In genomic region chr7:55532150-55532917, GRCh38 we compare ENCODE assay signal across 10 cellular contexts. TPM values are rescaled to one million over a fixed set of nuclear protein-coding genes. Genes with fewer than 3 reads are reported as not detected.
DNase-seq lines count a peak whose midpoint lies in the region; ATAC-seq lines count a peak whose summit lies in the region.
"Had no signal": no experiment of that assay in that cellular context is flagged by ENCODE, and none has a peak within 500 bp of the region (broad histone marks: within the 10 kb centered on the region; RNA-seq: fewer than 3 reads in every experiment).

No MANE protein-coding gene starts in this region.

- no peak overlapping the region for H3K4me3 ChIP-seq in skin epidermis

- peaks cover 14% of the 10 kb centered on the region for H3K36me3 Mint-ChIP-seq in activated naive CD8-positive, alpha-beta T cell treated with anti-CD3 and anti-CD28 coated beads for 36 hours

- peaks cover 2% of the 10 kb centered on the region for H3K9me3 Mint-ChIP-seq in activated naive CD8-positive, alpha-beta T cell treated with anti-CD3 and anti-CD28 coated beads for 36 hours

- H3K27ac ChIP-seq in skin epidermis, result peak overlapping the region in 15 of 21 experiments; percentile 10 to 91 (median 72)

- H3K4me3 Mint-ChIP-seq in activated naive CD8-positive, alpha-beta T cell treated with anti-CD3 and anti-CD28 coated beads for 36 hours, result no peak overlapping the region

- peak overlapping the region; percentile 97 for H3K27ac Mint-ChIP-seq in activated naive CD8-positive, alpha-beta T cell treated with anti-CD3 and anti-CD28 coated beads for 36 hours
- H3K27ac Mint-ChIP-seq: progenitor cell of endocrine pancreas had no signal

- H3K27me3 Mint-ChIP-seq in activated naive CD8-positive, alpha-beta T cell treated with anti-CD3 and anti-CD28 coated beads for 36 hours, result no peaks in the 10 kb centered on the region
- H3K27me3 Mint-ChIP-seq: progenitor cell of endocrine pancreas had no signal

- peak; percentile 14 for ATAC-seq in GM18520 (IDR thresholded peaks at IDR 0.05; ENCODE audit: unreplicated experiment)
- ATAC-seq in HG02763 (IDR thresholded peaks at IDR 0.05; ENCODE audit: unreplicated experiment), result peak; percentile 12

- peaks cover 75% of the 10 kb centered on the region for H3K4me1 Mint-ChIP-seq in activated naive CD8-positive, alpha-beta T cell treated with anti-CD3 and anti-CD28 coated beads for 36 hours

- no peak for DNase-seq in activated naive CD8-positive, alpha-beta T cell treated with anti-CD3 and anti-CD28 coated beads for 36 hours
- DNase-seq in NCI-H1092 (lab: John Stamatoyannopoulos, UW) (no peak), KG1 (lab: John Stamatoyannopoulos, UW) (no peak), globus pallidus (ENCODE audit: low spot score) (no peak)
- DNase-seq: foreskin fibroblast, NCI-H1417 treated with DMSO at 0.1 percent for 48 hours had no signal

RNA-seq across cellular contexts. Expression of gene VOPP1, which starts 40.0 kb away (rescaled TPM):
- total RNA-seq in activated naive CD8-positive, alpha-beta T cell treated with anti-CD3 and anti-CD28 coated beads for 36 hours, result 10 to 100 TPM; 49.0 to 50.5 TPM
